Comparison of ENCODE assay signal across 22 cellular contexts in genomic region chr9:116145036-116145435, GRCh38. TPM values are rescaled to one million over a fixed set of nuclear protein-coding genes. Genes with fewer than 3 reads are reported as not detected.
"Had no signal": no experiment of that assay in that cellular context is flagged by ENCODE, and none has a peak within 500 bp of the region (broad histone marks: within the 10 kb centered on the region; RNA-seq: fewer than 3 reads in every experiment).

No MANE protein-coding gene starts in this region.

- DNase-seq: dorsolateral prefrontal cortex; effector CD4-positive, alpha-beta T cell; hypothalamus; immature natural killer cell; left ventricle myocardium superior; lower lobe of right lung; natural killer cell; occipital lobe; pancreas; right lobe of liver; small intestine; stimulated activated CD4-positive, alpha-beta T cell treated with anti-CD3 and anti-CD28 coated beads, Interleukin-12 subunit alpha, Interleukin-12 subunit beta, amount 100 ng/mL, for 4 hours; stimulated activated CD4-positive, alpha-beta T cell treated with anti-CD3 and anti-CD28 coated beads, Interleukin-1b, Interleukin-23, amount 100 ng/mL, for 48 hours; stimulated activated CD4-positive, alpha-beta T cell treated with anti-CD3 and anti-CD28 coated beads, Interleukin-4, amount 100 ng/mL, for 1 hour; stimulated activated CD8-positive, alpha-beta memory T cell treated with anti-CD3 and anti-CD28 coated beads, Interleukin-4, amount 100 ng/mL, for 48 hours; stimulated activated naive CD4-positive, alpha-beta T cell; stomach; thyroid gland; trophoblast cell had no signal

- H3K9me3 ChIP-seq: lower lobe of right lung, pancreas, right lobe of liver, stomach, thyroid gland, vagina had no signal

- ATAC-seq: left ventricle myocardium superior, lower lobe of right lung, natural killer cell, pancreas, right lobe of liver had no signal

- H3K4me1 ChIP-seq: lower lobe of right lung, pancreas, right lobe of liver, stomach, thyroid gland, vagina had no signal

- H3K36me3 ChIP-seq: lower lobe of right lung, pancreas, right lobe of liver, stomach, thyroid gland, vagina had no signal

- H3K27ac ChIP-seq: dorsolateral prefrontal cortex, lower lobe of right lung, pancreas, right lobe of liver, stomach, thyroid gland, vagina had no signal

- H3K27me3 ChIP-seq: stomach, thyroid gland, vagina had no signal

- H3K4me3 ChIP-seq: dorsolateral prefrontal cortex, lower lobe of right lung, pancreas, right lobe of liver, stomach, thyroid gland, vagina had no signal

- FAIRE-seq: colon, frontal cortex, pancreas, small intestine had no signal

RNA-seq across cellular contexts. Expression of gene PAPPA, which starts 8.6 kb away (rescaled TPM):
- total RNA-seq: natural killer cell had no signal
- polyA plus RNA-seq: immature natural killer cell had no signal
